ENCODE assay signal across 20 cellular contexts in genomic region chr7:87818336-87818735, GRCh38. TPM values are rescaled to one million over a fixed set of nuclear protein-coding genes. Genes with fewer than 3 reads are reported as not detected.
DNase-seq lines count a peak whose midpoint lies in the region; ATAC-seq, FAIRE-seq and TF ChIP-seq lines count a peak whose summit lies in the region.
"Had no signal": no experiment of that assay in that cellular context is flagged by ENCODE, and none has a peak within 500 bp of the region (broad histone marks: within the 10 kb centered on the region; RNA-seq: fewer than 3 reads in every experiment).

No MANE protein-coding gene starts in this region.

- dilution Hi-C loops in endothelial cell of umbilical vein (cut with MboI; ENCODE audit: extremely low pct_ligation_motif_present, low sequenced_read_pairs) = no loop called here

- H3K36me3 ChIP-seq in PC-3 (ENCODE audit: low read depth, low read length) (no peaks in the 10 kb centered on the region), endothelial cell of umbilical vein (ENCODE audit: control insufficient read depth in 2 of 2, extremely low read depth in 1 of 2, insufficient read depth in 2 of 2, low read length in 2 of 2) (no peaks in the 10 kb centered on the region), H7 (replicated peaks; ENCODE audit: control insufficient read depth, insufficient read depth, low read length) (no peaks in the 10 kb centered on the region)
- H3K36me3 ChIP-seq: BLaER1 treated with 17β-estradiol and CSF1 and Interleukin-3, amounts not matched to agents 10 nM and 100 nM had no signal

- H3K4me1 ChIP-seq in PC-3 (ENCODE audit: insufficient read depth, low read length) (peaks cover 10% of the 10 kb centered on the region; the same call in 1 of the 2 replicates), endothelial cell of umbilical vein (ENCODE audit: control insufficient read depth, extremely low read depth, insufficient read depth, low read length) (no peaks in the 10 kb centered on the region)
- H3K4me1 ChIP-seq: A549; BLaER1 treated with 17β-estradiol and CSF1 and Interleukin-3, amounts not matched to agents 10 nM and 100 nM; Caco-2 had no signal

- TF ChIP-seq POLR2A in endothelial cell of umbilical vein (IDR thresholded peaks at IDR 0.05; ENCODE audit: low read depth, low read length) = no peak
- TF ChIP-seq POLR2A in GM18505 (IDR thresholded peaks at IDR 0.05; ENCODE audit: borderline replicate concordance, extremely low read depth, insufficient read depth, insufficient read length) = no peak

- TF ChIP-seq CTCF in PC-3 (conservative IDR thresholded peaks at IDR 0.05; ENCODE audit: low read depth, low read length) = no peak
- TF ChIP-seq CTCF in endothelial cell of umbilical vein (IDR thresholded peaks at IDR 0.05; ENCODE audit: extremely low read depth in 1 of 2, insufficient read depth in 1 of 2, low read depth in 1 of 2, low read length in 2 of 2) = no peak

- CTCF ChIA-PET in PC-3 (lab: Charles Lee) = no interaction called here
- CTCF ChIA-PET in endothelial cell of umbilical vein (lab: Charles Lee) = interaction anchor here (1.5 to 2.0 kb wide), 2 partner anchors 9 kb away, joined by 3 to 4 read pairs; no protein-coding TSS in a partner anchor

- H3K79me2 ChIP-seq in PC-3 (ENCODE audit: low read length) = no peaks in the 10 kb centered on the region
- no peaks in the 10 kb centered on the region for H3K79me2 ChIP-seq in endothelial cell of umbilical vein (ENCODE audit: control insufficient read depth, insufficient read depth, low read length)

- 0 out of 2 replicates have a peak overlapping the region, but pooled peaks have one; percentile 43 for H3K4me2 ChIP-seq in PC-3 (ENCODE audit: low read length)
- H3K4me2 ChIP-seq in endothelial cell of umbilical vein (ENCODE audit: insufficient read depth, low read length) = no peak overlapping the region
- H3K4me2 ChIP-seq: A549; BLaER1 treated with 17β-estradiol and CSF1 and Interleukin-3, amounts not matched to agents 10 nM and 100 nM had no signal

- peak; percentile 88 for ATAC-seq in PC-3
- no peak for ATAC-seq in GM18505 (IDR thresholded peaks at IDR 0.05; ENCODE audit: unreplicated experiment)
- ATAC-seq: A549; CD8-positive, alpha-beta T cell had no signal

- no peaks in the 10 kb centered on the region for H3K27me3 ChIP-seq in PC-3 (ENCODE audit: low read length)
- H3K27me3 ChIP-seq in endothelial cell of umbilical vein (ENCODE audit: control insufficient read depth in 2 of 2, insufficient read depth in 2 of 2, low read length in 2 of 2) = no peaks in the 10 kb centered on the region
- H3K27me3 ChIP-seq in H7 (ENCODE audit: control insufficient read depth, insufficient read depth, low read length) = no peaks in the 10 kb centered on the region
- H3K27me3 ChIP-seq: BLaER1 treated with 17β-estradiol and CSF1 and Interleukin-3, amounts not matched to agents 10 nM and 100 nM had no signal

- H3K9me3 ChIP-seq in PC-3 (ENCODE audit: low read length) (no peaks in the 10 kb centered on the region), endothelial cell of umbilical vein (replicated peaks; ENCODE audit: control insufficient read depth, insufficient read depth, low read length) (no peaks in the 10 kb centered on the region)
- H3K9me3 ChIP-seq: A549 had no signal

- POLR2A ChIA-PET in PC-3 (lab: Charles Lee; ENCODE audit: unreplicated experiment) (interaction anchor here (0.5 kb wide), 1 partner anchor 1076 kb away, joined by 3 read pairs; no protein-coding TSS in a partner anchor), endothelial cell of umbilical vein (lab: Charles Lee) (no interaction called here)

- BruUV-seq in PC-3 (replicated peaks; lab: Mats Ljungman, UMichigan) (no TSS peak), endothelial cell of umbilical vein (replicated peaks; lab: Mats Ljungman, UMichigan) (no TSS peak)

- no peaks in the 10 kb centered on the region for H3F3A ChIP-seq in PC-3 (ENCODE audit: low read length, unreplicated experiment)

- no peak overlapping the region for H2AFZ ChIP-seq in PC-3 (ENCODE audit: low read length)
- no peak overlapping the region for H2AFZ ChIP-seq in endothelial cell of umbilical vein (ENCODE audit: low read depth, low read length)

- H3K9me1 ChIP-seq in endothelial cell of umbilical vein (replicated peaks; ENCODE audit: control insufficient read depth, extremely low read depth, insufficient read depth, low read length) = no peaks in the 10 kb centered on the region

- peak; percentile 54 for DNase-seq in PC-3
- peak; percentile 5 for DNase-seq in dermis blood vessel endothelial cell
- no peak for DNase-seq in endothelial cell of umbilical vein (ENCODE audit: low read depth, low spot score)
- no peak for DNase-seq in activated effector memory CD4-positive, alpha-beta T cell treated with anti-CD3 and anti-CD28 coated beads, Interleukin-2, amount 50 U/mL, for 16 hours
- DNase-seq in H7 = no peak
- DNase-seq: AML-193; Caco-2; Calu3; CD4-positive, alpha-beta T cell; CD8-positive, alpha-beta T cell; DMS79 treated with DMSO at 0.1 percent for 48 hours; GF-D8 had no signal

- H3K9ac ChIP-seq in PC-3 (ENCODE audit: low read length) (no peak overlapping the region), endothelial cell of umbilical vein (replicated peaks; ENCODE audit: extremely low read depth, insufficient read depth, low read length) (no peak overlapping the region)
- H3K9ac ChIP-seq: BLaER1 treated with 17β-estradiol and CSF1 and Interleukin-3, amounts not matched to agents 10 nM and 100 nM had no signal

- H3K27ac ChIP-seq in PC-3 (ENCODE audit: low read length) (peak overlapping the region; percentile 23), endothelial cell of umbilical vein (ENCODE audit: insufficient read depth, low read depth, low read length) (no peak overlapping the region)
- H3K27ac ChIP-seq: 22Rv1; A549; BLaER1 treated with 17β-estradiol and CSF1 and Interleukin-3, amounts not matched to agents 10 nM and 100 nM; C4-2B had no signal

- H3K9me2 ChIP-seq in PC-3 (replicated peaks; ENCODE audit: low read length) = no peaks in the 10 kb centered on the region

- no peak for FAIRE-seq in endothelial cell of umbilical vein (lab: Jason Lieb, UNC)
- FAIRE-seq: A549, D721Med, GM12891, GM18507 had no signal

- no peak overlapping the region for H3K4me3 ChIP-seq in PC-3 (ENCODE audit: low read length)
- H3K4me3 ChIP-seq in endothelial cell of umbilical vein (replicated peaks in 1 of 3; ENCODE audit: insufficient read depth in 1 of 3, low read depth in 1 of 3, low read length in 3 of 3) = no peak overlapping the region
- H3K4me3 ChIP-seq in H7 (ENCODE audit: insufficient read depth, low read depth, low read length) = no peak overlapping the region
- H3K4me3 ChIP-seq: A549; BLaER1 treated with 17β-estradiol and CSF1 and Interleukin-3, amounts not matched to agents 10 nM and 100 nM had no signal

- H4K20me1 ChIP-seq in PC-3 (ENCODE audit: low read length) (no peaks in the 10 kb centered on the region), endothelial cell of umbilical vein (replicated peaks; ENCODE audit: control insufficient read depth, extremely low read depth, insufficient read depth, low read length) (no peaks in the 10 kb centered on the region)
- H4K20me1 ChIP-seq: BLaER1 treated with 17β-estradiol and CSF1 and Interleukin-3, amounts not matched to agents 10 nM and 100 nM had no signal

- intact Hi-C loops in PC-3 (cut with micrococcal nuclease) (no loop called here), endothelial cell of umbilical vein (cut with micrococcal nuclease) (no loop called here)

TF ChIP-seq in endothelial cell of umbilical vein, 7 proteins besides CTCF, POLR2A, EP300 and RAD21:
- no peak for TF ChIP-seq EZH2 (IDR thresholded peaks at IDR 0.05; ENCODE audit: borderline replicate concordance, low read depth, low read length, severe bottlenecking)
- peak; percentile 54 for TF ChIP-seq FOS (IDR thresholded peaks at IDR 0.05; ENCODE audit: borderline replicate concordance, insufficient read depth, low read length)
- TF ChIP-seq JUN (IDR thresholded peaks at IDR 0.05; ENCODE audit: borderline replicate concordance, insufficient read depth, insufficient read length, low read depth) = no peak
- no peak for TF ChIP-seq GATA2 (IDR thresholded peaks at IDR 0.05; ENCODE audit: insufficient read depth, insufficient read length, low read depth, low read length)
- no peak for TF ChIP-seq POLR2AphosphoS5 (IDR thresholded peaks at IDR 0.05; ENCODE audit: insufficient read depth, low read depth, low read length)
- TF ChIP-seq MYC (IDR thresholded peaks at IDR 0.05; ENCODE audit: low read depth, low read length) = no peak
- TF ChIP-seq MAX (IDR thresholded peaks at IDR 0.05; ENCODE audit: insufficient read depth, insufficient read length) = no peak
TF ChIP-seq in endothelial cell of umbilical vein: peak in this region for 1.

RNA-seq across cellular contexts. Expression of gene SLC25A40, which starts 57.8 kb away (rescaled TPM):
- total RNA-seq in PC-3 (2014; rRNA removed) (4.5 and 5.2 TPM in 2 replicates), dermis blood vessel endothelial cell (7.5 and 12.7 TPM in 2 replicates), endothelial cell of umbilical vein (17.1 and 21.6 TPM in 2 replicates)
- 4.7 and 7.1 TPM in 2 replicates for polyA plus RNA-seq in endothelial cell of umbilical vein
- 5.2 and 5.5 TPM in 2 replicates for polyA plus RNA-seq in endothelial cell of umbilical vein (2011; cell fraction: cytosol; rRNA removed)
- polyA plus RNA-seq in endothelial cell of umbilical vein (2011; cell fraction: nucleus; rRNA removed) = 17.0 and 25.6 TPM in 2 replicates
- 9.8 and 10.4 TPM in 2 replicates for polyA plus RNA-seq in endothelial cell of umbilical vein (2012)
- polyA minus RNA-seq in endothelial cell of umbilical vein = 4.7 and 5.0 TPM in 2 replicates
- 6.6 TPM for polyA minus RNA-seq in endothelial cell of umbilical vein (2011; cell fraction: cytosol; rRNA and poly(A)+ RNA removed)
- 8.4 and 12.6 TPM in 2 replicates for polyA minus RNA-seq in endothelial cell of umbilical vein (2011; cell fraction: nucleus; rRNA and poly(A)+ RNA removed)
- 10.7 and 18.8 TPM in 2 replicates for total RNA-seq in H7 (2014; rRNA removed; shearing (Covaris generic))

RNA-seq across cellular contexts. Expression of gene DBF4, which starts 58.0 kb away (rescaled TPM):
- total RNA-seq in PC-3 (2014; rRNA removed) = 21.4 and 37.5 TPM in 2 replicates
- total RNA-seq in dermis blood vessel endothelial cell = 13.8 and 28.6 TPM in 2 replicates
- total RNA-seq in endothelial cell of umbilical vein = 35.8 and 39.7 TPM in 2 replicates
- 2.6 and 3.7 TPM in 2 replicates for polyA plus RNA-seq in endothelial cell of umbilical vein
- 7.7 TPM in 2 replicates for polyA plus RNA-seq in endothelial cell of umbilical vein (2011; cell fraction: cytosol; rRNA removed)
- polyA plus RNA-seq in endothelial cell of umbilical vein (2011; cell fraction: nucleus; rRNA removed) = 7.9 and 14.4 TPM in 2 replicates
- 13.0 and 35.6 TPM in 2 replicates for polyA plus RNA-seq in endothelial cell of umbilical vein (2012)
- polyA minus RNA-seq in endothelial cell of umbilical vein = 3.9 and 4.9 TPM in 2 replicates
- polyA minus RNA-seq in endothelial cell of umbilical vein (2011; cell fraction: cytosol; rRNA and poly(A)+ RNA removed) = 14.4 TPM
- polyA minus RNA-seq in endothelial cell of umbilical vein (2011; cell fraction: nucleus; rRNA and poly(A)+ RNA removed) = 6.1 and 12.4 TPM in 2 replicates
- total RNA-seq in H7 (2014; rRNA removed; shearing (Covaris generic)) = 62.6 and 72.8 TPM in 2 replicates

Comparison
In these comparisons a context has a peak if more than half of its experiments do, and no peak if none do; other contexts are left out.
1. DNase-seq: peak in PC-3 (single experiment) and dermis blood vessel endothelial cell (single experiment); none in endothelial cell of umbilical vein (single experiment), activated effector memory CD4-positive, alpha-beta T cell treated with anti-CD3 and anti-CD28 coated beads, Interleukin-2, amount 50 U/mL, for 16 hours (single experiment) and H7 (single experiment).